16 cellular contexts compared by ENCODE assay signal in genomic region chr6:34067814-34068213, GRCh38.
DNase-seq lines count a peak whose midpoint lies in the region; ATAC-seq and TF ChIP-seq lines count a peak whose summit lies in the region.
"Had no signal": no experiment of that assay in that cellular context is flagged by ENCODE, and none has a peak within 500 bp of the region (broad histone marks: within the 10 kb centered on the region; RNA-seq: fewer than 3 reads in every experiment).

No MANE protein-coding gene starts in this region.

- DNase-seq in NCI-H2227 (lab: John Stamatoyannopoulos, UW; ENCODE audit: unreplicated experiment) (peak; percentile 26), NCI-H2227 treated with DMSO at 0.1 percent for 48 hours (lab: John Stamatoyannopoulos, UW) (no peak), HT-29 (ENCODE audit: low spot score) (peak; percentile 18), WTC11 (ENCODE audit: low spot score) (no peak), GM20000 (ENCODE audit: low spot score) (no peak)
- DNase-seq in activated naive CD8-positive, alpha-beta T cell treated with anti-CD3 and anti-CD28 coated beads, Interleukin-2, amount 50 U/mL, for 24 hours, result no peak
- DNase-seq: activated effector memory CD4-positive, alpha-beta T cell treated with Interleukin-2 at 50 U/mL for 16 hours; NCI-H1105; nucleus accumbens had no signal

- no peak for TF ChIP-seq EP300 in neural cell (conservative IDR thresholded peaks at IDR 0.05; ENCODE audit: poor library complexity, severe bottlenecking)

- H3K27me3 ChIP-seq in neural cell (ENCODE audit: insufficient read depth, low read depth, low read length), result no peaks in the 10 kb centered on the region

- H3K27ac ChIP-seq in neural cell (ENCODE audit: low read length), result no peak overlapping the region
- H3K27ac ChIP-seq: HL-60, left lung, RWPE1 had no signal

- H3K36me3 Mint-ChIP-seq in WTC11, result no peaks in the 10 kb centered on the region
- H3K36me3 Mint-ChIP-seq in activated naive CD8-positive, alpha-beta T cell treated with anti-CD3 and anti-CD28 coated beads, Interleukin-2, amount 50 U/mL, for 24 hours (ENCODE audit: low read depth), result no peaks in the 10 kb centered on the region
- H3K36me3 Mint-ChIP-seq: stimulated activated effector memory CD8-positive, alpha-beta T cell treated with anti-CD3 and anti-CD28 coated beads, Interleukin-12 subunit alpha, Interleukin-12 subunit beta, amount 100 ng/mL, for 72 hours had no signal

- no peak overlapping the region for H3K27ac Mint-ChIP-seq in WTC11
- H3K27ac Mint-ChIP-seq in activated naive CD8-positive, alpha-beta T cell treated with anti-CD3 and anti-CD28 coated beads, Interleukin-2, amount 50 U/mL, for 24 hours, result no peak overlapping the region
- H3K27ac Mint-ChIP-seq: stimulated activated effector memory CD8-positive, alpha-beta T cell treated with anti-CD3 and anti-CD28 coated beads, Interleukin-12 subunit alpha, Interleukin-12 subunit beta, amount 100 ng/mL, for 72 hours had no signal

- no peaks in the 10 kb centered on the region for H3K9me2 ChIP-seq in neural cell (ENCODE audit: insufficient read depth, low read length)

- H3K4me3 ChIP-seq in neural cell (ENCODE audit: low read length), result no peak overlapping the region
- H3K4me3 ChIP-seq: left lung had no signal

- no peak for TF ChIP-seq CTCF in WTC11 (IDR thresholded peaks at IDR 0.05)
- peak; percentile 49 for TF ChIP-seq CTCF in neural cell (IDR thresholded peaks at IDR 0.05; ENCODE audit: poor library complexity, severe bottlenecking)
- no peak for TF ChIP-seq CTCF in GM20000 (IDR thresholded peaks at IDR 0.05; ENCODE audit: extremely low read depth, missing control alignments)

- POLR2A ChIA-PET in WTC11 (lab: Charles Lee), result no interaction called here

- no peak overlapping the region for H3K9ac ChIP-seq in neural cell (ENCODE audit: low read length)

- H3K4me3 Mint-ChIP-seq in WTC11, result no peak overlapping the region
- H3K4me3 Mint-ChIP-seq in activated naive CD8-positive, alpha-beta T cell treated with anti-CD3 and anti-CD28 coated beads, Interleukin-2, amount 50 U/mL, for 24 hours, result no peak overlapping the region
- H3K4me3 Mint-ChIP-seq: central memory CD8-positive, alpha-beta T cell; stimulated activated effector memory CD8-positive, alpha-beta T cell treated with anti-CD3 and anti-CD28 coated beads, Interleukin-12 subunit alpha, Interleukin-12 subunit beta, amount 100 ng/mL, for 72 hours had no signal

- H3K9me3 Mint-ChIP-seq in WTC11, result no peaks in the 10 kb centered on the region
- no peaks in the 10 kb centered on the region for H3K9me3 Mint-ChIP-seq in activated naive CD8-positive, alpha-beta T cell treated with anti-CD3 and anti-CD28 coated beads, Interleukin-2, amount 50 U/mL, for 24 hours
- H3K9me3 Mint-ChIP-seq: central memory CD8-positive, alpha-beta T cell; stimulated activated effector memory CD8-positive, alpha-beta T cell treated with anti-CD3 and anti-CD28 coated beads, Interleukin-12 subunit alpha, Interleukin-12 subunit beta, amount 100 ng/mL, for 72 hours had no signal

- peak; percentile 20 for TF ChIP-seq RAD21 in neural cell (conservative IDR thresholded peaks at IDR 0.05)

- H4K20me1 ChIP-seq in neural cell (ENCODE audit: insufficient read depth), result no peaks in the 10 kb centered on the region

- H3F3A ChIP-seq in neural cell (ENCODE audit: insufficient read depth, low read length, poor library complexity, severe bottlenecking), result no peaks in the 10 kb centered on the region

- no peaks in the 10 kb centered on the region for H3K27me3 Mint-ChIP-seq in WTC11 (ENCODE audit: low read depth)
- H3K27me3 Mint-ChIP-seq in activated naive CD8-positive, alpha-beta T cell treated with anti-CD3 and anti-CD28 coated beads, Interleukin-2, amount 50 U/mL, for 24 hours, result peaks cover 7% of the 10 kb centered on the region

- no peak overlapping the region for H2AFZ ChIP-seq in neural cell (ENCODE audit: low read depth, low read length)

- H3K4me2 ChIP-seq in neural cell (ENCODE audit: low read length), result no peak overlapping the region

- no peaks in the 10 kb centered on the region for H3K9me3 ChIP-seq in neural cell (ENCODE audit: low read length)
- H3K9me3 ChIP-seq: left lung had no signal

- H3K36me3 ChIP-seq in neural cell (ENCODE audit: insufficient read depth, low read length), result no peaks in the 10 kb centered on the region
- H3K36me3 ChIP-seq: left lung had no signal

- H3K4me1 Mint-ChIP-seq in WTC11, result peaks cover 2% of the 10 kb centered on the region; the same call in 1 of the 2 replicates
- no peaks in the 10 kb centered on the region for H3K4me1 Mint-ChIP-seq in activated naive CD8-positive, alpha-beta T cell treated with anti-CD3 and anti-CD28 coated beads, Interleukin-2, amount 50 U/mL, for 24 hours
- H3K4me1 Mint-ChIP-seq: central memory CD8-positive, alpha-beta T cell; stimulated activated effector memory CD8-positive, alpha-beta T cell treated with anti-CD3 and anti-CD28 coated beads, Interleukin-12 subunit alpha, Interleukin-12 subunit beta, amount 100 ng/mL, for 72 hours had no signal

- H3K79me2 ChIP-seq in neural cell (replicated peaks; ENCODE audit: insufficient read depth, low read length), result no peaks in the 10 kb centered on the region

- CTCF ChIA-PET in WTC11 (lab: Charles Lee), result interaction anchor here (0.7 to 6.2 kb wide), 6 partner anchors 14 to 109 kb away, joined by 3 to 57 read pairs (median 8); no protein-coding TSS in a partner anchor

- ATAC-seq in WTC11 (peak; percentile 38), HG03571 (IDR thresholded peaks at IDR 0.05; ENCODE audit: unreplicated experiment) (no peak)
- ATAC-seq in activated naive CD8-positive, alpha-beta T cell treated with anti-CD3 and anti-CD28 coated beads, Interleukin-2, amount 50 U/mL, for 24 hours, result no peak
- ATAC-seq: left lung; stimulated activated effector memory CD8-positive, alpha-beta T cell treated with anti-CD3 and anti-CD28 coated beads, Interleukin-12 subunit alpha, Interleukin-12 subunit beta, amount 100 ng/mL, for 72 hours had no signal

TF ChIP-seq in WTC11, 78 proteins besides CTCF, POLR2A, EP300 and RAD21:
- TF ChIP-seq, protein P1, sequence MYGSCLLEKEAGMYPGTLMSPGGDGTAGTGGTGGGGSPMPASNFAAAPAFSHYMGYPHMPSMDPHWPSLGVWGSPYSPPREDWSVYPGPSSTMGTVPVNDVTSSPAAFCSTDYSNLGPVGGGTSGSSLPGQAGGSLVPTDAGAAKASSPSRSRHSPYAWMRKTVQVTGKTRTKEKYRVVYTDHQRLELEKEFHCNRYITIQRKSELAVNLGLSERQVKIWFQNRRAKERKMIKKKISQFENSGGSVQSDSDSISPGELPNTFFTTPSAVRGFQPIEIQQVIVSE (CRISPR knock-in tag; IDR thresholded peaks at IDR 0.05; ENCODE audit: borderline replicate concordance), result no peak
- TF ChIP-seq, protein P2, sequence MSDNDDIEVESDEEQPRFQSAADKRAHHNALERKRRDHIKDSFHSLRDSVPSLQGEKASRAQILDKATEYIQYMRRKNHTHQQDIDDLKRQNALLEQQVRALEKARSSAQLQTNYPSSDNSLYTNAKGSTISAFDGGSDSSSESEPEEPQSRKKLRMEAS (CRISPR knock-in tag; IDR thresholded peaks at IDR 0.05), result 0 out of 2 replicates have a peak, but pooled peaks have one; percentile 16

TF ChIP-seq in neural cell, 6 proteins besides CTCF, POLR2A, EP300 and RAD21:
- TF ChIP-seq MXI1 (conservative IDR thresholded peaks at IDR 0.05; ENCODE audit: poor library complexity, severe bottlenecking) (no peak), POLR2AphosphoS5 (IDR thresholded peaks at IDR 0.05) (no peak), EZH2 (IDR thresholded peaks at IDR 0.05; ENCODE audit: borderline replicate concordance, insufficient read depth, low read length, poor library complexity, severe bottlenecking) (no peak), TAF1 (IDR thresholded peaks at IDR 0.05; ENCODE audit: low read depth) (no peak), REST (IDR thresholded peaks at IDR 0.05; ENCODE audit: borderline replicate concordance) (no peak), SMC3 (conservative IDR thresholded peaks at IDR 0.05; ENCODE audit: poor library complexity) (no peak)
TF ChIP-seq in neural cell: peak in this region for 0.

Comparison
In these comparisons a context has a peak if more than half of its experiments do, and no peak if none do; other contexts are left out.
1. DNase-seq: peak in NCI-H2227 (single experiment) and HT-29 (single experiment); none in NCI-H2227 treated with DMSO at 0.1 percent for 48 hours (single experiment), WTC11 (single experiment), activated naive CD8-positive, alpha-beta T cell treated with anti-CD3 and anti-CD28 coated beads, Interleukin-2, amount 50 U/mL, for 24 hours (single experiment) and GM20000 (single experiment).